13 cellular contexts compared by ENCODE assay signal in the genomic region with DNA sequence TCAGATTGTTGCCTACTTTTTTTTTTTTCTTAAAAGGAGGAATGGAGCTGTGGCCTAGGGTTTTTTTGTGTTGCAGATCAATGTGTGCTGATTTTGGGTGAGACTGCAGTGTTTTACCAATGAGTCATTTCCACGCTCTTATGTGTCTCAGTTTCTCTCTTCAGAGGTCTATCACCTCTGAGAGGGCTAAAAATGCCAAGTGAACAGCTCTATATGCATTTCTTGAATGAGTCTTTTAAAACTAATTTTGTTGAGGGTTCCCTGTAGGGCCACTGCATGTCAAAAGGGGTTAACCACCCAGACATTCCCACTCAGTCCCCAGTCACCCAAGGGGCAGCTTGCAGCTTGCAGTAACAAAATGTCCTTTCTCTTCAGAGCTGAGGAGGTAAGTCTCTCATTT. TPM values are rescaled to one million over a fixed set of nuclear protein-coding genes. Genes with fewer than 3 reads are reported as not detected.
DNase-seq lines count a peak whose midpoint lies in the region; ATAC-seq and TF ChIP-seq lines count a peak whose summit lies in the region.
"Had no signal": no experiment of that assay in that cellular context is flagged by ENCODE, and none has a peak within 500 bp of the region (broad histone marks: within the 10 kb centered on the region; RNA-seq: fewer than 3 reads in every experiment).

No MANE protein-coding gene starts in this region.

- DNase-seq in HCT116 (ENCODE audit: low read depth, low spot score): no peak
- peak; percentile 43 for DNase-seq in LHCN-M2 (ENCODE audit: low read depth)
- DNase-seq in mesendoderm: peak; percentile 70
- DNase-seq in hippocampal formation (lab: John Stamatoyannopoulos, UW): no peak
- DNase-seq in Ammon's horn (ENCODE audit: low spot score): no peak
- no peak for DNase-seq in erythroblast (lab: John Stamatoyannopoulos, UW)
- no peak for DNase-seq in occipital lobe (lab: John Stamatoyannopoulos, UW)
- DNase-seq: activated CD8-positive, alpha-beta memory T cell treated with anti-CD3 and anti-CD28 coated beads for 24 hours; NCI-H2227 treated with DMSO at 0.1 percent for 48 hours had no signal

- H2BK15ac ChIP-seq in mesendoderm (replicated peaks; ENCODE audit: low read depth): no peak overlapping the region

- peak overlapping the region; percentile 28 for H4K8ac ChIP-seq in mesendoderm (ENCODE audit: low read depth, low read length)

- H3K79me2 ChIP-seq in HCT116 (ENCODE audit: insufficient read depth, low read length) (no peaks in the 10 kb centered on the region), mesendoderm (ENCODE audit: control insufficient read depth, insufficient read depth, low read length) (no peaks in the 10 kb centered on the region)

- H3K4me1 ChIP-seq in HCT116 (ENCODE audit: control insufficient read depth in 1 of 2, insufficient read depth in 2 of 2, low read length in 2 of 2) (peaks cover 0 to 9% of the 10 kb centered on the region in 2 experiments; a peak in 2 of 4 replicates), mesendoderm (ENCODE audit: control insufficient read depth, low read depth, low read length) (no peaks in the 10 kb centered on the region)

- H3K23ac ChIP-seq in mesendoderm (ENCODE audit: low read length): no peak overlapping the region

- no peak overlapping the region for H4K5ac ChIP-seq in mesendoderm (ENCODE audit: low read length)

- H3K56ac ChIP-seq in mesendoderm (ENCODE audit: low read length): peak overlapping the region; percentile 54

- TF ChIP-seq RAD21 in HCT116 (IDR thresholded peaks at IDR 0.05; ENCODE audit: low read depth): no peak

- no peak overlapping the region for H2AK5ac ChIP-seq in mesendoderm (ENCODE audit: low read length)

- H2AFZ ChIP-seq in HCT116 (ENCODE audit: low read depth, low read length, poor library complexity, severe bottlenecking): no peak overlapping the region

- H3K27ac ChIP-seq in HCT116 (ENCODE audit: low read depth, low read length) (peak overlapping the region; percentile 1; the same call in 1 of the 2 replicates), mesendoderm (ENCODE audit: low read depth, low read length) (peak overlapping the region; percentile 88)
- H3K27ac ChIP-seq: SK-N-MC had no signal

- H3K18ac ChIP-seq in mesendoderm (ENCODE audit: low read length): no peak overlapping the region

- CTCF ChIA-PET in HCT116 (lab: Charles Lee): no interaction called here

- no peak for TF ChIP-seq POLR2A in HCT116 (IDR thresholded peaks at IDR 0.05; ENCODE audit: borderline replicate concordance, extremely low read depth, insufficient read depth, insufficient read length)
- TF ChIP-seq POLR2A in erythroblast (IDR thresholded peaks at IDR 0.05; ENCODE audit: low read length): no peak

- no TSS peak for BruUV-seq in HCT116 (replicated peaks; lab: Mats Ljungman, UMichigan)

- ATAC-seq in GM19025 (IDR thresholded peaks at IDR 0.05; ENCODE audit: low read depth, unreplicated experiment) (peak; percentile 79), HCT116 (no peak)
- ATAC-seq: HepG2, sciatic nerve had no signal

- no peaks in the 10 kb centered on the region for H3K9me2 ChIP-seq in HCT116 (ENCODE audit: insufficient read depth)

- TF ChIP-seq CTCF in HCT116 (IDR thresholded peaks at IDR 0.05 in 2 of 3, conservative IDR thresholded peaks at IDR 0.05 in 1 of 3; ENCODE audit: borderline replicate concordance in 1 of 3, insufficient read depth in 1 of 3, low read depth in 2 of 3, low read length in 2 of 3): no peak

- no peaks in the 10 kb centered on the region for H4K20me1 ChIP-seq in HCT116 (ENCODE audit: insufficient read depth)

- no peak overlapping the region for H3K9ac ChIP-seq in HCT116 (ENCODE audit: low read length)
- peak overlapping the region; percentile 13 for H3K9ac ChIP-seq in mesendoderm (ENCODE audit: low read length)

- H2BK120ac ChIP-seq in mesendoderm (ENCODE audit: low read depth, low read length): no peak overlapping the region

- H3K4me2 ChIP-seq in HCT116 (ENCODE audit: low read length): peak overlapping the region; percentile 39
- no peak overlapping the region for H3K4me2 ChIP-seq in mesendoderm (ENCODE audit: low read length)

- H3K4me3 ChIP-seq in HCT116 (replicated peaks in 1 of 2; ENCODE audit: low read depth in 1 of 2, low read length in 2 of 2) (no peak overlapping the region), mesendoderm (ENCODE audit: low read length) (no peak overlapping the region)
- H3K4me3 ChIP-seq: SK-N-MC had no signal

- H3K79me1 ChIP-seq in mesendoderm (ENCODE audit: low read length): no peaks in the 10 kb centered on the region

- whole genome bisulfite sequencing in mesendoderm (ENCODE audit: extremely low coverage, insufficient coverage, low lambda C conversion rate): no CpG with 5 or more reads among the region's 1 CpG

- no peaks in the 10 kb centered on the region for H3K27me3 ChIP-seq in HCT116 (ENCODE audit: insufficient read depth, low read length)
- H3K27me3 ChIP-seq in mesendoderm (ENCODE audit: insufficient read depth, low read length, poor library complexity): no peaks in the 10 kb centered on the region

- H3K4ac ChIP-seq in mesendoderm (ENCODE audit: low read depth, low read length): no peak overlapping the region

- intact Hi-C loops in HCT116 (cut with micrococcal nuclease): no loop called here

- H3K36me3 ChIP-seq in HCT116 (ENCODE audit: control insufficient read depth in 1 of 2, insufficient read depth in 2 of 2, low read length in 2 of 2): no peaks in the 10 kb centered on the region
- no peaks in the 10 kb centered on the region for H3K36me3 ChIP-seq in mesendoderm (ENCODE audit: control insufficient read depth, insufficient read depth, low read length)

- POLR2A ChIA-PET in HCT116 (lab: Charles Lee): no interaction called here

- RAD21 ChIA-PET in HCT116 (lab: Charles Lee; ENCODE audit: low non-redundant PET in 1 of 2, low total read pairs in 2 of 2, uncharacterized antibody in 2 of 2, unreplicated experiment in 2 of 2): no interaction called here

- H3K9me3 ChIP-seq in HCT116 (ENCODE audit: control insufficient read depth in 1 of 2, insufficient read depth in 1 of 2, low read depth in 1 of 2, low read length in 2 of 2): no peaks in the 10 kb centered on the region

- H2BK5ac ChIP-seq in mesendoderm (ENCODE audit: low read length): no peak overlapping the region

TF ChIP-seq in HCT116, 20 proteins besides CTCF, POLR2A, EP300 and RAD21:
- TF ChIP-seq JUND (IDR thresholded peaks at IDR 0.05) (peak; percentile 22; the same call in 1 of the 2 replicates), EZH2 (IDR thresholded peaks at IDR 0.05) (no peak), YY1 (IDR thresholded peaks at IDR 0.05; ENCODE audit: extremely low read depth, insufficient replicate concordance, low read depth, low read length) (no peak), POLR2AphosphoS5 (IDR thresholded peaks at IDR 0.05; ENCODE audit: low read depth, low read length) (no peak)
- TF ChIP-seq, protein P1, sequence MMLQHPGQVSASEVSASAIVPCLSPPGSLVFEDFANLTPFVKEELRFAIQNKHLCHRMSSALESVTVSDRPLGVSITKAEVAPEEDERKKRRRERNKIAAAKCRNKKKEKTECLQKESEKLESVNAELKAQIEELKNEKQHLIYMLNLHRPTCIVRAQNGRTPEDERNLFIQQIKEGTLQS (IDR thresholded peaks at IDR 0.05): no peak

RNA-seq across cellular contexts. Expression of a gene that starts 24.3 kb away (rescaled TPM):
- total RNA-seq in HCT116 (2021; ENCODE audit: unreplicated experiment) (0.44 TPM), LHCN-M2 (2014; rRNA removed) (0.32 and 0.92 TPM in 2 replicates), occipital lobe (2.3 TPM)
- polyA plus RNA-seq in HCT116 (2012): 0.21 and 0.79 TPM in 2 replicates
- polyA plus RNA-seq in LHCN-M2 (2012): 0.38 TPM
- 0.14 TPM for polyA plus RNA-seq in mesendoderm (2013, experiment 1 of 2)
- 0.14 TPM for polyA plus RNA-seq in mesendoderm (2013, experiment 2 of 2)
- total RNA-seq: HepG2 had no signal
- polyA plus RNA-seq: HepG2 had no signal

RNA-seq across cellular contexts. Expression of a gene that starts 32.2 kb away (rescaled TPM):
- not detected for total RNA-seq in HCT116 (2021; ENCODE audit: unreplicated experiment)
- 0.39 and 0.42 TPM in 2 replicates for polyA plus RNA-seq in HCT116 (2012)
- total RNA-seq in LHCN-M2 (2014; rRNA removed): not detected in 2 replicates
- not detected for polyA plus RNA-seq in LHCN-M2 (2012)
- 162 TPM for polyA plus RNA-seq in mesendoderm (2013, experiment 1 of 2)
- polyA plus RNA-seq in mesendoderm (2013, experiment 2 of 2): 157 TPM
- not detected for total RNA-seq in occipital lobe
- total RNA-seq: HepG2, sciatic nerve had no signal
- polyA plus RNA-seq: HepG2 had no signal

RNA-seq across cellular contexts. Expression of a gene that starts 36.5 kb away (rescaled TPM):
- total RNA-seq in HCT116 (2021; ENCODE audit: unreplicated experiment): 18.3 TPM
- polyA plus RNA-seq in HCT116 (2012): 5.9 and 8.3 TPM in 2 replicates
- total RNA-seq in LHCN-M2 (2014; rRNA removed): 4.1 and 8.5 TPM in 2 replicates
- polyA plus RNA-seq in LHCN-M2 (2012): 2.1 TPM
- polyA plus RNA-seq in mesendoderm (2013, experiment 1 of 2): 1.9 TPM
- polyA plus RNA-seq in mesendoderm (2013, experiment 2 of 2): 1.4 TPM
- 10.0 TPM for total RNA-seq in occipital lobe
- total RNA-seq: HepG2 had no signal

Comparison
In these comparisons a context has a peak if more than half of its experiments do, and no peak if none do; other contexts are left out.
1. DNase-seq: peak in LHCN-M2 (single experiment) and mesendoderm (single experiment); none in HCT116 (single experiment), hippocampal formation (0 of 2), Ammon's horn (single experiment), erythroblast (0 of 2) and occipital lobe (single experiment).